ENCODE assay signal across 16 cellular contexts in the genomic region with DNA sequence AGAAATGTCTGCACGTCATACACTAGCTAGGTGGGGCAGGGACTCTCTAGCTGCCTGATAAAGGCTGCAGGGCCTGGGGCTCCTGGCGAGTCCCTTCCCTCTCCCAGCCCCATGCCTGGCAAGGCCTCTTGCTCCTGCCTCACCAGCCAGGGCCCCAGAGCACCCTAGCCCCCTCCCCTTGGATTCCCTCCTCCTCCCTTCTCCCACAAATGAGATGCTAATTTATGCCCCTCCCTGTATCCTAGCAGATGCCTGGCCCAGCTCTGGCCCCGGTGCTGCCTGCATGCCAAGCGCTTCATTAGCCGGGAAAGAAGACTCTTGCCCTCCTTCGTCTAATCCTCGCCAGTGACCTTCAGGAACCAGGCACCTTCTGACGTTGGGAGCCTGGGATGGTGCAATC.
DNase-seq lines count a peak whose midpoint lies in the region; ATAC-seq and TF ChIP-seq lines count a peak whose summit lies in the region.
"Had no signal": no experiment of that assay in that cellular context is flagged by ENCODE, and none has a peak within 500 bp of the region (broad histone marks: within the 10 kb centered on the region; RNA-seq: fewer than 3 reads in every experiment).

No MANE protein-coding gene starts in this region.

- H2AFZ ChIP-seq in PC-3 (ENCODE audit: low read length) = no peak overlapping the region

- H3K4me3 Mint-ChIP-seq in WTC11 (no peak overlapping the region), neural crest cell (peak overlapping the region; percentile 78)
- H3K4me3 Mint-ChIP-seq: CD8-positive, alpha-beta T cell had no signal

- H3K36me3 Mint-ChIP-seq in WTC11 = no peaks in the 10 kb centered on the region
- H3K36me3 Mint-ChIP-seq in neural crest cell (ENCODE audit: low read depth) = no peaks in the 10 kb centered on the region
- H3K36me3 Mint-ChIP-seq: CD8-positive, alpha-beta T cell had no signal

- H3K9me2 ChIP-seq in PC-3 (replicated peaks; ENCODE audit: low read length) = no peaks in the 10 kb centered on the region

- POLR2A ChIA-PET in WTC11 (lab: Charles Lee) = no interaction called here
- POLR2A ChIA-PET in PC-3 (lab: Charles Lee; ENCODE audit: unreplicated experiment) = no interaction called here
- POLR2A ChIA-PET in RWPE1 (lab: Yijun Ruan, JAX; ENCODE audit: low non-redundant PET) = no interaction called here

- TF ChIP-seq CTCF in WTC11 (IDR thresholded peaks at IDR 0.05) (no peak), neural crest cell (conservative IDR thresholded peaks at IDR 0.05) (no peak), spleen (IDR thresholded peaks at IDR 0.05 in 8 of 11, conservative IDR thresholded peaks at IDR 0.05 in 3 of 11) (no peak), PC-3 (conservative IDR thresholded peaks at IDR 0.05; ENCODE audit: low read depth, low read length) (no peak), RWPE1 (conservative IDR thresholded peaks at IDR 0.05; ENCODE audit: low read depth) (no peak)

- H3K27ac Mint-ChIP-seq in WTC11 (no peak overlapping the region), neural crest cell (ENCODE audit: unreplicated experiment) (peak overlapping the region; percentile 97)
- H3K27ac Mint-ChIP-seq: CD8-positive, alpha-beta T cell had no signal

- H3K9me3 Mint-ChIP-seq in WTC11 = no peaks in the 10 kb centered on the region
- no peaks in the 10 kb centered on the region for H3K9me3 Mint-ChIP-seq in neural crest cell
- H3K9me3 Mint-ChIP-seq: CD8-positive, alpha-beta T cell had no signal

- H3K27ac ChIP-seq in spleen (no peak overlapping the region), PC-3 (ENCODE audit: low read length) (no peak overlapping the region), RWPE1 (no peak overlapping the region)
- H3K27ac ChIP-seq: C4-2B, HL-60 had no signal

- H3K9ac ChIP-seq in PC-3 (ENCODE audit: low read length) = no peak overlapping the region

- no peaks in the 10 kb centered on the region for H3K27me3 ChIP-seq in spleen (replicated peaks in 1 of 7)
- peaks cover 97% of the 10 kb centered on the region for H3K27me3 ChIP-seq in PC-3 (ENCODE audit: low read length)
- H3K27me3 ChIP-seq: BE2C had no signal

- intact Hi-C loops in Right ventricle myocardium inferior (cut with DNase I) (no loop called here), Right ventricle myocardium superior (cut with DNase I) (no loop called here), spleen (cut with DNase I; ENCODE audit: low total_unique reads) (no loop called here), PC-3 (cut with micrococcal nuclease) (no loop called here)

- 74 to 95% (median 84%) methylated on average over 6 to 8 of the region's 8 CpGs for WGBS in spleen, 5 donors

- H3K27me3 Mint-ChIP-seq in WTC11 (ENCODE audit: low read depth) (no peaks in the 10 kb centered on the region; the same call in 1 of the 2 replicates), neural crest cell (ENCODE audit: low read depth) (no peaks in the 10 kb centered on the region)

- H3K4me3 ChIP-seq in spleen = no peak overlapping the region
- no peak overlapping the region for H3K4me3 ChIP-seq in PC-3 (ENCODE audit: low read length)
- H3K4me3 ChIP-seq: K562 had no signal

- H3K9me3 ChIP-seq in spleen = no peaks in the 10 kb centered on the region
- no peaks in the 10 kb centered on the region for H3K9me3 ChIP-seq in PC-3 (ENCODE audit: low read length)
- H3K9me3 ChIP-seq: BE2C had no signal

- DNase-seq in Right ventricle myocardium inferior (ENCODE audit: missing footprints) = peak; percentile 44
- no peak for DNase-seq in Right ventricle myocardium superior
- no peak for DNase-seq in WTC11 (ENCODE audit: low spot score)
- no peak for DNase-seq in neural crest cell (ENCODE audit: low read depth, low spot score)
- peak; percentile 41 for DNase-seq in spleen
- DNase-seq in NCI-H146 treated with DMSO at 0.1 percent for 48 hours (lab: John Stamatoyannopoulos, UW; ENCODE audit: unreplicated experiment) = no peak
- DNase-seq in PC-3 = no peak
- no peak for DNase-seq in RWPE1 (ENCODE audit: low spot score)
- DNase-seq: BE2C; CD8-positive, alpha-beta T cell; COR-L47; DMS53; GF-D8 had no signal

- no peaks in the 10 kb centered on the region for H3F3A ChIP-seq in PC-3 (ENCODE audit: low read length, unreplicated experiment)

- TF ChIP-seq POLR2A in spleen (IDR thresholded peaks at IDR 0.05) = no peak

- no peak overlapping the region for H3K4me2 ChIP-seq in PC-3 (ENCODE audit: low read length)

- no peaks in the 10 kb centered on the region for H4K20me1 ChIP-seq in PC-3 (ENCODE audit: low read length)

- H3K4me1 ChIP-seq in spleen (peaks cover 0 to 10% (median 0%) of the 10 kb centered on the region in 6 donors), PC-3 (ENCODE audit: insufficient read depth, low read length) (no peaks in the 10 kb centered on the region)
- H3K4me1 ChIP-seq: BE2C had no signal

- CTCF ChIA-PET in WTC11 (lab: Charles Lee) (interaction anchor here (1.5 kb wide), 1 partner anchor 10 kb away, joined by 6 read pairs; no protein-coding TSS in a partner anchor), PC-3 (lab: Charles Lee) (no interaction called here), RWPE1 (lab: Yijun Ruan, JAX) (no interaction called here)

- no TSS peak for BruUV-seq in PC-3 (replicated peaks; lab: Mats Ljungman, UMichigan)

- ATAC-seq in Right ventricle myocardium inferior = no peak
- no peak for ATAC-seq in Right ventricle myocardium superior (ENCODE audit: poor library complexity)
- ATAC-seq in WTC11 = peak; percentile 22; the same call in 1 of the 2 replicates
- ATAC-seq in PC-3 = no peak
- ATAC-seq: CD8-positive, alpha-beta T cell; K562 had no signal

- peaks cover 29% of the 10 kb centered on the region for H3K4me1 Mint-ChIP-seq in WTC11
- H3K4me1 Mint-ChIP-seq in neural crest cell = peaks cover 72% of the 10 kb centered on the region

- H3K79me2 ChIP-seq in PC-3 (ENCODE audit: low read length) = no peaks in the 10 kb centered on the region

- H3K36me3 ChIP-seq in spleen = no peaks in the 10 kb centered on the region
- H3K36me3 ChIP-seq in PC-3 (ENCODE audit: low read depth, low read length) = no peaks in the 10 kb centered on the region
- H3K36me3 ChIP-seq: BE2C had no signal

TF ChIP-seq in WTC11, 78 proteins besides CTCF, POLR2A, EP300 and RAD21:
- TF ChIP-seq ZNF671 (CRISPR knock-in tag; IDR thresholded peaks at IDR 0.05) = no peak
TF ChIP-seq in WTC11: peak in this region for 0.

Comparison
In these comparisons a context has a peak if more than half of its experiments do, and no peak if none do; other contexts are left out.
1. DNase-seq: peak in Right ventricle myocardium inferior (single experiment) and spleen (single experiment); none in Right ventricle myocardium superior (single experiment), WTC11 (single experiment), neural crest cell (single experiment), NCI-H146 treated with DMSO at 0.1 percent for 48 hours (single experiment), PC-3 (single experiment) and RWPE1 (single experiment).